Comparison of ENCODE assay signal across 9 cellular contexts in the genomic region with DNA sequence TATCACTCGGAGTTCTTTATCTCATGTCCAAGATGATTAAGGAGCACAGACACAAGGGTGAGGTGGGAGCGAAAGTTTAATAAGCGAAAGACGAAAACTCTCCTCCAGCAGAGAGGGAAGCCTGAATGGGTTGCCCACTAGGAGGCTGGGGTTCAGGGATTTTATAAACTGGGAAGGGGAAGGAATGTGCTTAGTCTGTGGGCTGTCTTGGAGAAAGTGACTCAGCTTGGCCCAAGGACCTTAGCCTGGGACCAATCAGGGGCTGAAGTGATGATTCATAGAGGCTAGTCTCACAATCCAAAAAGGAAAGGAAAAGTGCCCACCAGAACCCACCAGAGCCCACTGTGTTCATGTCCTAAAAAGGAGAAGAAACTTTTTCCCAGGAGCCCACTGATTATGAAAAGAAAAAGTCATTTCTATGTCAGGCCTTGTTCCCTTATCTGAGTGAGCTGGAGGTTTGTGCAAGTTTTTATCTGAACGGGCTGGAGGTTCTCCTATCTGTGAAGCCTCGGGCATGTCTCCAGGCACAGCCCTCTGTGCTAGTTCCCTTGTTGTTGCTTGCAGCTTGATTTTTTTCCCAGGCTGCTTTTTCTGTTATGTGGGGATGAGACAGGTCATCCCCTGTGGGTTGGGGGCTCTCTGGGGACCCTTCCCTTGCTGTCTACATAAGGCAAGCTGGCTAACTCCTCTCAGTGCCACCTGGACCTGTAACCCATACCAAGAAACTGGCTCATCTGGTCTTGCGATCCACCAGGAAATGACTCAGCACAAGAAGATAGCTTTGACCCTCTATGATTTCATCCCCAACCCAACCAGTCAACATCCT. TPM values are rescaled to one million over a fixed set of nuclear protein-coding genes. Genes with fewer than 3 reads are reported as not detected.
DNase-seq lines count a peak whose midpoint lies in the region; ATAC-seq and TF ChIP-seq lines count a peak whose summit lies in the region.
"Had no signal": no experiment of that assay in that cellular context is flagged by ENCODE, and none has a peak within 500 bp of the region (broad histone marks: within the 10 kb centered on the region; RNA-seq: fewer than 3 reads in every experiment).

No MANE protein-coding gene starts in this region.

- no TSS peak for BruUV-seq in PC-3 (replicated peaks; lab: Mats Ljungman, UMichigan)
- no TSS peak for BruUV-seq in OCI-LY7 (replicated peaks; lab: Mats Ljungman, UMichigan)

- H3K9me2 ChIP-seq in PC-3 (replicated peaks; ENCODE audit: low read length) (no peaks in the 10 kb centered on the region), OCI-LY7 (ENCODE audit: insufficient read depth, low read length) (no peaks in the 10 kb centered on the region)

- H2AFZ ChIP-seq in PC-3 (ENCODE audit: low read length) (no peak overlapping the region), OCI-LY7 (ENCODE audit: low read length) (no peak overlapping the region)

- TF ChIP-seq CTCF in PC-3 (conservative IDR thresholded peaks at IDR 0.05; ENCODE audit: low read depth, low read length): no peak
- peak; percentile 29 for TF ChIP-seq CTCF in fibroblast of mammary gland (conservative IDR thresholded peaks at IDR 0.05; ENCODE audit: control insufficient read depth, insufficient read depth, low read depth, low read length)
- TF ChIP-seq CTCF in osteocyte (IDR thresholded peaks at IDR 0.05): no peak
- TF ChIP-seq CTCF in OCI-LY7 (conservative IDR thresholded peaks at IDR 0.05; ENCODE audit: low read length): no peak
- TF ChIP-seq CTCF in GM20000 (IDR thresholded peaks at IDR 0.05; ENCODE audit: extremely low read depth, missing control alignments): no peak

- intact Hi-C loops in PC-3 (cut with micrococcal nuclease): loop anchor here (10.0 kb wide), 1 partner anchor 181 kb away; no protein-coding TSS in a partner anchor
- intact Hi-C loops in OCI-LY7 (cut with micrococcal nuclease; ENCODE audit: unreplicated experiment): no loop called here

- H3K36me3 ChIP-seq in PC-3 (ENCODE audit: low read depth, low read length) (peaks cover 3% of the 10 kb centered on the region; the same call in 1 of the 2 replicates), OCI-LY7 (ENCODE audit: insufficient read depth, low read length) (no peaks in the 10 kb centered on the region)

- H3K9ac ChIP-seq in PC-3 (ENCODE audit: low read length): no peak overlapping the region

- no peaks in the 10 kb centered on the region for H3K27me3 Mint-ChIP-seq in osteocyte (ENCODE audit: unreplicated experiment)

- H4K20me1 ChIP-seq in PC-3 (ENCODE audit: low read length) (no peaks in the 10 kb centered on the region), OCI-LY7 (ENCODE audit: insufficient read depth, low read length) (no peaks in the 10 kb centered on the region)

- H3K4me2 ChIP-seq in PC-3 (ENCODE audit: low read length): 0 out of 2 replicates have a peak overlapping the region, but pooled peaks have one; percentile 2
- H3K4me2 ChIP-seq in OCI-LY7 (ENCODE audit: low read length): no peak overlapping the region

- DNase-seq in CD1c-positive myeloid dendritic cell (ENCODE audit: extremely low spot score): peak; percentile 89
- DNase-seq in PC-3: peak; percentile 53
- peak; percentile 86 for DNase-seq in fibroblast of mammary gland (ENCODE audit: low read depth)
- DNase-seq in osteocyte (ENCODE audit: extremely low spot score, unreplicated experiment): no peak
- no peak for DNase-seq in NCI-H748 (lab: John Stamatoyannopoulos, UW; ENCODE audit: unreplicated experiment)
- no peak for DNase-seq in OCI-LY7 (ENCODE audit: low spot score)
- DNase-seq in GM20000 (ENCODE audit: low spot score): no peak
- DNase-seq: NCI-H526 treated with DMSO at 0.1 percent for 48 hours had no signal

- POLR2A ChIA-PET in PC-3 (lab: Charles Lee; ENCODE audit: unreplicated experiment) (no interaction called here), OCI-LY7 (lab: Charles Lee) (interaction anchor here (0.8 to 1.4 kb wide), 5 partner anchors 13 to 99 kb away, joined by 3 to 5 read pairs (median 3); no protein-coding TSS in a partner anchor)

- H3K27ac ChIP-seq in PC-3 (ENCODE audit: low read length) (peak overlapping the region; percentile 52), OCI-LY7 (ENCODE audit: low read depth, low read length, poor library complexity, severe bottlenecking) (no peak overlapping the region)

- H3K9me3 ChIP-seq in PC-3 (ENCODE audit: low read length) (peaks cover 13% of the 10 kb centered on the region; the same call in 1 of the 2 replicates), OCI-LY7 (ENCODE audit: low read length) (peaks cover 29% of the 10 kb centered on the region)

- peak overlapping the region; percentile 83 for H3K27ac Mint-ChIP-seq in osteocyte (ENCODE audit: unreplicated experiment)

- H3K9me3 Mint-ChIP-seq in osteocyte (ENCODE audit: unreplicated experiment): peaks cover 13% of the 10 kb centered on the region

- H3K36me3 Mint-ChIP-seq in osteocyte (ENCODE audit: unreplicated experiment): peaks cover 3% of the 10 kb centered on the region

- ATAC-seq in PC-3 (no peak), HG02571 (IDR thresholded peaks at IDR 0.05; ENCODE audit: unreplicated experiment) (no peak)

- H3F3A ChIP-seq in PC-3 (ENCODE audit: low read length, unreplicated experiment): no peaks in the 10 kb centered on the region

- H3K79me2 ChIP-seq in PC-3 (ENCODE audit: low read length) (no peaks in the 10 kb centered on the region), OCI-LY7 (ENCODE audit: insufficient read depth, low read depth, low read length) (no peaks in the 10 kb centered on the region)

- H3K4me1 Mint-ChIP-seq in osteocyte (ENCODE audit: unreplicated experiment): peaks cover 15% of the 10 kb centered on the region

- H3K4me1 ChIP-seq in PC-3 (ENCODE audit: insufficient read depth, low read length) (peaks cover 19% of the 10 kb centered on the region), OCI-LY7 (ENCODE audit: insufficient read depth, low read length, poor library complexity, severe bottlenecking) (no peaks in the 10 kb centered on the region)

- no peaks in the 10 kb centered on the region for H3K27me3 ChIP-seq in PC-3 (ENCODE audit: low read length)

- CTCF ChIA-PET in PC-3 (lab: Charles Lee) (interaction anchor here (0.6 kb wide), 1 partner anchor 19 kb away, joined by 5 read pairs; no protein-coding TSS in a partner anchor), OCI-LY7 (lab: Charles Lee; ENCODE audit: unreplicated experiment) (no interaction called here)

- H3K4me3 ChIP-seq in PC-3 (ENCODE audit: low read length): no peak overlapping the region
- no peak overlapping the region for H3K4me3 ChIP-seq in fibroblast of mammary gland (ENCODE audit: control insufficient read depth, low read depth, low read length)
- no peak overlapping the region for H3K4me3 ChIP-seq in OCI-LY7 (ENCODE audit: low read depth, low read length, poor library complexity, severe bottlenecking)

- no peak overlapping the region for H3K4me3 Mint-ChIP-seq in osteocyte (ENCODE audit: unreplicated experiment)

RNA-seq across cellular contexts. Expression of a gene that starts 8.3 kb away (rescaled TPM):
- total RNA-seq in PC-3 (2014; rRNA removed) (21.4 and 23.5 TPM in 2 replicates), osteocyte (41.1 and 43.2 TPM in 2 replicates), OCI-LY7 (2022) (19.8 and 22.3 TPM in 2 replicates)
- 13.3 and 15.4 TPM in 2 replicates for total RNA-seq in OCI-LY7 (2014; rRNA removed; shearing (Covaris generic))

RNA-seq across cellular contexts. Expression of a gene that starts 37.4 kb away (rescaled TPM):
- total RNA-seq in PC-3 (2014; rRNA removed): 44.5 and 46.8 TPM in 2 replicates
- total RNA-seq in osteocyte: 65.0 and 66.3 TPM in 2 replicates
- total RNA-seq in OCI-LY7 (2014; rRNA removed; shearing (Covaris generic)): 24.8 and 27.7 TPM in 2 replicates
- 22.1 and 26.1 TPM in 2 replicates for total RNA-seq in OCI-LY7 (2022)

Comparison
In these comparisons a context has a peak if more than half of its experiments do, and no peak if none do; other contexts are left out.
1. DNase-seq: peak in CD1c-positive myeloid dendritic cell (single experiment), PC-3 (single experiment) and fibroblast of mammary gland (single experiment); none in osteocyte (single experiment), NCI-H748 (single experiment), OCI-LY7 (single experiment) and GM20000 (single experiment).